ENCODE assay signal across 1 cellular context in the genomic region with DNA sequence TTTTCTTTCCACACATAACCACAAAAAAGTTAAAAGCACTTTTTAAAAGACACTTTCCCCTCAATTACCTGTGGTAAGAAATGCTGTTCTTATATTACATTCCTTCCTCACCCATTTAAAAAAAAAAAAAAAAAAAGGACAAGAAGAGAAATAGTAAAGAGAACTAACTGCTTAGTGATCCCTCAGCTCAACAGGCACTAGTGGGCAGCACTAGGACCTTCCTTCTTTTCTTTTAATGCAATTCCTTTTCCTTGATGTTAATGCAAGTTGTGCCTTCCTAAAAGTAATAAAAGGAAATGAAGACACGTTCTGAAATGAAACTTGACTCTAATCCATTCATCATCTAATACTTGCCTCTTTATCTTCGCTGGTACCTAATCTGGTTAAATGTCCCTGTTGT.
TF ChIP-seq lines count a peak whose summit lies in the region.

No MANE protein-coding gene starts in this region.

TF ChIP-seq in IMR-90, 13 proteins besides CTCF, POLR2A, EP300 and RAD21:
- TF ChIP-seq, protein P1, sequence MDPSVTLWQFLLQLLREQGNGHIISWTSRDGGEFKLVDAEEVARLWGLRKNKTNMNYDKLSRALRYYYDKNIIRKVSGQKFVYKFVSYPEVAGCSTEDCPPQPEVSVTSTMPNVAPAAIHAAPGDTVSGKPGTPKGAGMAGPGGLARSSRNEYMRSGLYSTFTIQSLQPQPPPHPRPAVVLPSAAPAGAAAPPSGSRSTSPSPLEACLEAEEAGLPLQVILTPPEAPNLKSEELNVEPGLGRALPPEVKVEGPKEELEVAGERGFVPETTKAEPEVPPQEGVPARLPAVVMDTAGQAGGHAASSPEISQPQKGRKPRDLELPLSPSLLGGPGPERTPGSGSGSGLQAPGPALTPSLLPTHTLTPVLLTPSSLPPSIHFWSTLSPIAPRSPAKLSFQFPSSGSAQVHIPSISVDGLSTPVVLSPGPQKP (IDR thresholded peaks at IDR 0.05; ENCODE audit: borderline replicate concordance, low read depth, low read length), result no peak
- TF ChIP-seq SMC3 (IDR thresholded peaks at IDR 0.05; ENCODE audit: low read depth, low read length), result peak; percentile 41
